Comparison of ENCODE assay signal across 17 cellular contexts in genomic region chr1:222657899-222658298, GRCh38. TPM values are rescaled to one million over a fixed set of nuclear protein-coding genes. Genes with fewer than 3 reads are reported as not detected.
A peak's percentile ranks its signal among the peaks of the same experiment; 100 is the strongest.
DNase-seq lines count a peak whose midpoint lies in the region; ATAC-seq and TF ChIP-seq lines count a peak whose summit lies in the region.
"Had no signal": no experiment of that assay in that cellular context is flagged by ENCODE, and none has a peak within 500 bp of the region (broad histone marks: within the 10 kb centered on the region; RNA-seq: fewer than 3 reads in every experiment).

No MANE protein-coding gene starts in this region.

- POLR2A ChIA-PET in CD8-positive, alpha-beta T cell (lab: Charles Lee), result interaction anchor here (0.7 to 2.4 kb wide), 3 partner anchors 13 to 68 kb away, joined by 3 to 10 read pairs (median 4); partner anchors contain the start of gene TAF1A
- POLR2A ChIA-PET in naive thymus-derived CD4-positive, alpha-beta T cell (lab: Charles Lee), result interaction anchor here (1.3 to 2.1 kb wide), 3 partner anchors 13 to 55 kb away, joined by 6 to 12 read pairs (median 9); no protein-coding TSS in a partner anchor

- H3K4me1 ChIP-seq in cardiac muscle cell (ENCODE audit: low read depth) (no peaks in the 10 kb centered on the region), ovary (ENCODE audit: insufficient read depth) (no peaks in the 10 kb centered on the region)
- peaks cover 39% of the 10 kb centered on the region for H3K4me1 ChIP-seq in CD8-positive, alpha-beta T cell (ENCODE audit: insufficient read depth, low read length)
- peaks cover 22 to 26% of the 10 kb centered on the region in 2 donors for H3K4me1 ChIP-seq in naive thymus-derived CD4-positive, alpha-beta T cell (ENCODE audit: control insufficient read depth in 2 of 2, insufficient read depth in 2 of 2, low read length in 2 of 2)
- H3K4me1 ChIP-seq: HAP-1 had no signal

- no peak for DNase-seq in cardiac muscle cell (ENCODE audit: low read depth in 1 of 2, low spot score in 1 of 2)
- no peak for DNase-seq in Right ventricle myocardium inferior (ENCODE audit: missing footprints)
- DNase-seq in CD8-positive, alpha-beta T cell, result no peak
- no peak for DNase-seq in central memory CD8-positive, alpha-beta T cell (ENCODE audit: low spot score in 2 of 2)
- no peak for DNase-seq in naive thymus-derived CD4-positive, alpha-beta T cell
- DNase-seq in ovary, result no peak
- DNase-seq: AML-193, DMS153, IMR-90, NCI-H1417, NCI-H1930, NCI-H2171 treated with DMSO at 0.1 percent for 48 hours, NCI-H510A, NCI-H82, SIG-M5 had no signal

- peaks cover 90% of the 10 kb centered on the region for H3K36me3 Mint-ChIP-seq in CD8-positive, alpha-beta T cell
- peaks cover 84% of the 10 kb centered on the region for H3K36me3 Mint-ChIP-seq in central memory CD8-positive, alpha-beta T cell (ENCODE audit: insufficient read depth)
- H3K36me3 Mint-ChIP-seq in naive thymus-derived CD4-positive, alpha-beta T cell, result peaks cover 23 to 72% (median 64%) of the 10 kb centered on the region in 5 donors

- peaks cover 80% of the 10 kb centered on the region for H3K36me3 ChIP-seq in cardiac muscle cell
- peaks cover 70% of the 10 kb centered on the region for H3K36me3 ChIP-seq in CD8-positive, alpha-beta T cell (ENCODE audit: insufficient read depth, low read length)
- peaks cover 10 to 75% (median 73%) of the 10 kb centered on the region in 3 experiments for H3K36me3 ChIP-seq in naive thymus-derived CD4-positive, alpha-beta T cell (ENCODE audit: control insufficient read depth in 2 of 3, insufficient read depth in 3 of 3, low read length in 3 of 3)
- no peaks in the 10 kb centered on the region for H3K36me3 ChIP-seq in ovary

- WGBS in ovary, 3 donors, result 74 to 87% (median 78%) methylated on average over 2 of the region's 2 CpGs

- ATAC-seq in Right ventricle myocardium inferior, result no peak
- no peak for ATAC-seq in CD8-positive, alpha-beta T cell
- ATAC-seq in central memory CD8-positive, alpha-beta T cell (replicated peaks; ENCODE audit: extremely low read depth, poor library complexity, severe bottlenecking), result no peak
- ATAC-seq in naive thymus-derived CD4-positive, alpha-beta T cell, result no peak
- ATAC-seq in GM18867 (IDR thresholded peaks at IDR 0.05; ENCODE audit: unreplicated experiment), result no peak

- TF ChIP-seq POLR2A in ovary (IDR thresholded peaks at IDR 0.05), result no peak

- intact Hi-C loops in Right ventricle myocardium inferior (cut with DNase I), result no loop called here
- intact Hi-C loops in CD8-positive, alpha-beta T cell (cut with DNase I, micrococcal nuclease), result loop anchor here in 1 of 2 experiments (10.0 kb wide), 1 partner anchor 487 kb away; the partner anchor contains the start of gene TLR5
- intact Hi-C loops in naive thymus-derived CD4-positive, alpha-beta T cell (cut with micrococcal nuclease), result loop anchor here in 1 of 2 donors (10.0 kb wide), 1 partner anchor 1777 kb away; the partner anchor contains the start of gene WDR26
- intact Hi-C loops in ovary (cut with DNase I), result no loop called here

- H3K4me3 ChIP-seq in cardiac muscle cell, result no peak overlapping the region
- H3K4me3 ChIP-seq in CD8-positive, alpha-beta T cell (ENCODE audit: low read depth, low read length), result no peak overlapping the region
- H3K4me3 ChIP-seq in naive thymus-derived CD4-positive, alpha-beta T cell (ENCODE audit: low read length), result no peak overlapping the region
- H3K4me3 ChIP-seq in ovary, result no peak overlapping the region
- H3K4me3 ChIP-seq: HAP-1 had no signal

- TF ChIP-seq EP300 in ovary (IDR thresholded peaks at IDR 0.05), result no peak

- H3K27me3 ChIP-seq in cardiac muscle cell, result no peaks in the 10 kb centered on the region
- no peaks in the 10 kb centered on the region for H3K27me3 ChIP-seq in CD8-positive, alpha-beta T cell (ENCODE audit: insufficient read depth, low read length)
- H3K27me3 ChIP-seq in naive thymus-derived CD4-positive, alpha-beta T cell (ENCODE audit: control insufficient read depth in 2 of 2, insufficient read depth in 2 of 2, low read length in 2 of 2), result no peaks in the 10 kb centered on the region
- no peaks in the 10 kb centered on the region for H3K27me3 ChIP-seq in ovary

- no peaks in the 10 kb centered on the region for H3K27me3 Mint-ChIP-seq in CD8-positive, alpha-beta T cell (ENCODE audit: low read depth)
- H3K27me3 Mint-ChIP-seq in central memory CD8-positive, alpha-beta T cell, result no peaks in the 10 kb centered on the region
- H3K27me3 Mint-ChIP-seq in naive thymus-derived CD4-positive, alpha-beta T cell, result no peaks in the 10 kb centered on the region

- H3K4me1 Mint-ChIP-seq in CD8-positive, alpha-beta T cell (ENCODE audit: low read depth), result peaks cover 57% of the 10 kb centered on the region
- peaks cover 46% of the 10 kb centered on the region for H3K4me1 Mint-ChIP-seq in central memory CD8-positive, alpha-beta T cell
- H3K4me1 Mint-ChIP-seq in naive thymus-derived CD4-positive, alpha-beta T cell, result peaks cover 27 to 65% (median 57%) of the 10 kb centered on the region in 7 donors

- H3K4me3 Mint-ChIP-seq in CD8-positive, alpha-beta T cell, result no peak overlapping the region
- H3K4me3 Mint-ChIP-seq in central memory CD8-positive, alpha-beta T cell, result no peak overlapping the region
- no peak overlapping the region for H3K4me3 Mint-ChIP-seq in naive thymus-derived CD4-positive, alpha-beta T cell

- H3K27ac ChIP-seq in cardiac muscle cell (peak overlapping the region; percentile 66), ovary (no peak overlapping the region)
- no peak overlapping the region for H3K27ac ChIP-seq in CD8-positive, alpha-beta T cell (ENCODE audit: low read depth, low read length)
- peak overlapping the region; percentile 60 for H3K27ac ChIP-seq in naive thymus-derived CD4-positive, alpha-beta T cell (ENCODE audit: low read depth, low read length)

- peak overlapping the region; percentile 84 for H3K27ac Mint-ChIP-seq in CD8-positive, alpha-beta T cell
- H3K27ac Mint-ChIP-seq in central memory CD8-positive, alpha-beta T cell (ENCODE audit: low read depth), result peak overlapping the region; percentile 99
- H3K27ac Mint-ChIP-seq in naive thymus-derived CD4-positive, alpha-beta T cell, result peak overlapping the region in 7 of 9 donors; percentile 60 to 96 (median 89)

- TF ChIP-seq CTCF in cardiac muscle cell (IDR thresholded peaks at IDR 0.05; ENCODE audit: low read depth, low read length) (no peak), ovary (IDR thresholded peaks at IDR 0.05) (no peak)
- no peak for TF ChIP-seq CTCF in CD8-positive, alpha-beta T cell (IDR thresholded peaks at IDR 0.05)

- CTCF ChIA-PET in CD8-positive, alpha-beta T cell (lab: Charles Lee), result interaction anchor here (0.9 to 1.1 kb wide), 3 partner anchors 14 to 202 kb away, joined by 3 read pairs; no protein-coding TSS in a partner anchor
- CTCF ChIA-PET in naive thymus-derived CD4-positive, alpha-beta T cell (lab: Charles Lee), result interaction anchor here (0.8 to 1.0 kb wide), 2 partner anchors 23 to 68 kb away, joined by 4 read pairs; partner anchors contain the start of gene TAF1A

- H3K9me3 ChIP-seq in cardiac muscle cell (ENCODE audit: low read depth) (no peaks in the 10 kb centered on the region), ovary (no peaks in the 10 kb centered on the region)
- H3K9me3 ChIP-seq in CD8-positive, alpha-beta T cell (ENCODE audit: low read length), result no peaks in the 10 kb centered on the region
- no peaks in the 10 kb centered on the region for H3K9me3 ChIP-seq in naive thymus-derived CD4-positive, alpha-beta T cell (ENCODE audit: control insufficient read depth in 2 of 3, low read length in 3 of 3)
- H3K9me3 ChIP-seq: HAP-1 had no signal

- no peaks in the 10 kb centered on the region for H3K9me3 Mint-ChIP-seq in CD8-positive, alpha-beta T cell
- H3K9me3 Mint-ChIP-seq in central memory CD8-positive, alpha-beta T cell, result no peaks in the 10 kb centered on the region
- H3K9me3 Mint-ChIP-seq in naive thymus-derived CD4-positive, alpha-beta T cell, result peaks cover 0 to 5% (median 0%) of the 10 kb centered on the region in 11 donors

RNA-seq across cellular contexts. Expression of gene MIA3, which starts 40.0 kb away (rescaled TPM):
- total RNA-seq in cardiac muscle cell (29.3 and 38.5 TPM in 2 replicates), Right ventricle myocardium inferior (45.9 TPM), ovary (10 to 100 TPM; 34.2 to 64.0 (median 59.5) TPM)
- polyA plus RNA-seq in cardiac muscle cell (32.9 and 53.8 TPM in 2 replicates), ovary (10 to 100 TPM; 31.9 to 50.9 TPM)
- 100 to 1,000 TPM; 132 to 144 TPM for total RNA-seq in CD8-positive, alpha-beta T cell
- total RNA-seq in naive thymus-derived CD4-positive, alpha-beta T cell, result 100 to 1,000 TPM in 3 of 5 experiments, 10 to 100 TPM in 2; 61.7 to 112 (median 100) TPM
- 10 to 100 TPM; 48.0 to 70.5 TPM for polyA plus RNA-seq in naive thymus-derived CD4-positive, alpha-beta T cell

RNA-seq across cellular contexts. Expression of gene AIDA, which starts 54.4 kb away (rescaled TPM):
- total RNA-seq in cardiac muscle cell, result 15.2 and 16.7 TPM in 2 replicates
- 28.7 and 37.4 TPM in 2 replicates for polyA plus RNA-seq in cardiac muscle cell
- total RNA-seq in Right ventricle myocardium inferior, result 58.4 TPM
- total RNA-seq in CD8-positive, alpha-beta T cell, result 10 to 100 TPM; 22.0 to 22.7 TPM
- 10 to 100 TPM; 32.4 to 63.3 (median 53.2) TPM for total RNA-seq in naive thymus-derived CD4-positive, alpha-beta T cell
- 10 to 100 TPM; 22.2 to 31.0 TPM for polyA plus RNA-seq in naive thymus-derived CD4-positive, alpha-beta T cell
- 10 to 100 TPM; 28.8 to 67.2 (median 54.8) TPM for total RNA-seq in ovary
- 10 to 100 TPM; 38.4 to 65.0 TPM for polyA plus RNA-seq in ovary

RNA-seq across cellular contexts. Expression of gene BROX, which starts 54.5 kb away (rescaled TPM):
- 25.3 and 26.6 TPM in 2 replicates for total RNA-seq in cardiac muscle cell
- polyA plus RNA-seq in cardiac muscle cell, result 16.3 and 21.8 TPM in 2 replicates
- total RNA-seq in Right ventricle myocardium inferior, result 32.0 TPM
- total RNA-seq in CD8-positive, alpha-beta T cell, result 10 to 100 TPM; 33.9 to 39.6 TPM
- total RNA-seq in naive thymus-derived CD4-positive, alpha-beta T cell, result 10 to 100 TPM; 46.2 to 58.3 (median 49.9) TPM
- 10 to 100 TPM; 12.7 to 19.5 TPM for polyA plus RNA-seq in naive thymus-derived CD4-positive, alpha-beta T cell
- 10 to 100 TPM; 24.2 to 42.3 (median 29.5) TPM for total RNA-seq in ovary
- polyA plus RNA-seq in ovary, result 10 to 100 TPM; 13.8 to 21.8 TPM

Comparison
In these comparisons a context has a peak if more than half of its experiments do, and no peak if none do; other contexts are left out.
1. H3K27ac ChIP-seq: peak in cardiac muscle cell (single experiment) and naive thymus-derived CD4-positive, alpha-beta T cell (single experiment); none in CD8-positive, alpha-beta T cell (single experiment) and ovary (0 of 2).
2. Peak in every context shown above with its lines, with median percentiles within 50 percentile points of each other: H3K27ac Mint-ChIP-seq.